ENCODE assay signal across 1 cellular context in genomic region chr14:52360831-52361230, GRCh38.
TF ChIP-seq lines count a peak whose summit lies in the region.

No MANE protein-coding gene starts in this region.

TF ChIP-seq in WTC11, 78 proteins besides CTCF, POLR2A, EP300 and RAD21:
- TF ChIP-seq NFATC4 (CRISPR knock-in tag; IDR thresholded peaks at IDR 0.05) (no peak), CREB1 (CRISPR knock-in tag; IDR thresholded peaks at IDR 0.05) (no peak), NFYB (CRISPR knock-in tag; conservative IDR thresholded peaks at IDR 0.05; ENCODE audit: low read depth) (no peak), JUN (CRISPR knock-in tag; IDR thresholded peaks at IDR 0.05) (no peak), TEAD1 (CRISPR knock-in tag; IDR thresholded peaks at IDR 0.05) (no peak), NFE2L1 (CRISPR knock-in tag; IDR thresholded peaks at IDR 0.05) (no peak), TCF7 (CRISPR knock-in tag; IDR thresholded peaks at IDR 0.05; ENCODE audit: low read depth) (no peak)
- TF ChIP-seq, protein P1, sequence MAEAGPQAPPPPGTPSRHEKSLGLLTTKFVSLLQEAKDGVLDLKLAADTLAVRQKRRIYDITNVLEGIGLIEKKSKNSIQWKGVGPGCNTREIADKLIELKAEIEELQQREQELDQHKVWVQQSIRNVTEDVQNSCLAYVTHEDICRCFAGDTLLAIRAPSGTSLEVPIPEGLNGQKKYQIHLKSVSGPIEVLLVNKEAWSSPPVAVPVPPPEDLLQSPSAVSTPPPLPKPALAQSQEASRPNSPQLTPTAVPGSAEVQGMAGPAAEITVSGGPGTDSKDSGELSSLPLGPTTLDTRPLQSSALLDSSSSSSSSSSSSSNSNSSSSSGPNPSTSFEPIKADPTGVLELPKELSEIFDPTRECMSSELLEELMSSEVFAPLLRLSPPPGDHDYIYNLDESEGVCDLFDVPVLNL (CRISPR knock-in tag; IDR thresholded peaks at IDR 0.05; ENCODE audit: borderline replicate concordance, low read depth) = no peak
